In the genomic region with DNA sequence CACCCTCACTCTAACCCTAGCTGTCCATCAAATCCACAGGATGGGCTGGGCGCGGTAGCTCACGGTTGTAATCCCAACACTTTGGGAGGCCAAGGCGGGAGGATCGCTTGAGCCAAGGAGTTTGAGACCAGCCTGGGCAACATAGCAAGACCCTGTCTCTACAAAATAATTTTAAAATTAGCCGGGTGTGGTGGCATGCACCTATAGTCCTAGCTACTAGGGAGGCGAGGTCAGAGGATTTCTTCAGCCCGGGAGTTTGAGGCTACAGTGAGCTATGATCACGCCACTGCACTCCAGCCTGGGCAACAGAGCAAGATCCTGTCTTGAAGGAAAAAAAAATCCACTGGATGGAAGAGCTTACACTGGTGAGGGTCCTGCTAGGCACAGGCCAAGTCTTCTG, we compare ENCODE assay signal across 12 cellular contexts. TPM values are rescaled to one million over a fixed set of nuclear protein-coding genes. Genes with fewer than 3 reads are reported as not detected.
"Had no signal": no experiment of that assay in that cellular context is flagged by ENCODE, and none has a peak within 500 bp of the region (broad histone marks: within the 10 kb centered on the region; RNA-seq: fewer than 3 reads in every experiment).

No MANE protein-coding gene starts in this region.

RNA-seq across cellular contexts. Expression of gene MLXIPL, which starts 6.8 kb away (rescaled TPM):
- total RNA-seq: activated CD4-positive, alpha-beta memory T cell treated with anti-CD3 and anti-CD28 coated beads, Interleukin-2, amount 10 ng/mL, durations not matched to agents 7 days and 5 days; activated CD4-positive, alpha-beta T cell treated with anti-CD3 and anti-CD28 coated beads for 36 hours; activated CD4-positive, alpha-beta T cell treated with anti-CD3 and anti-CD28 coated beads, Interleukin-2, amount 10 ng/mL, durations not matched to agents 7 days and 5 days; activated CD8-positive, alpha-beta memory T cell treated with anti-CD3 and anti-CD28 coated beads, Interleukin-2, amount 10 ng/mL, durations not matched to agents 7 days and 5 days; activated CD8-positive, alpha-beta T cell treated with anti-CD3 and anti-CD28 coated beads, Interleukin-2, amount 10 ng/mL, durations not matched to agents 7 days and 5 days; activated naive CD8-positive, alpha-beta T cell treated with anti-CD3 and anti-CD28 coated beads, Interleukin-2, amount 10 ng/mL, durations not matched to agents 7 days and 5 days; activated T-helper 2 cell treated with anti-CD3 and anti-CD28 coated beads, Interferon-gamma antibody, Interleukin-2, Interleukin-4, amounts not matched to agents 10 μg/mL and 5 μg/mL and 100 μg/mL, durations not matched to agents 14 hours and 24 hours and 36 hours; bronchial epithelial cell; chondrocyte; T-helper 1 cell treated with Interleukin-12 subunit alpha and Interleukin-12 subunit beta and Interleukin-4 antibody, amounts not matched to agents 30 ng/mL and 1 ng/mL, for 36 hours; T-helper 17 cell; T-helper 2 cell treated with Interferon-gamma antibody and Interleukin-4, amounts not matched to agents 100 ng/mL and 5 ng/mL, for 36 hours had no signal

RNA-seq across cellular contexts. Expression of gene VPS37D, which starts 50.1 kb away (rescaled TPM):
- total RNA-seq: activated CD8-positive, alpha-beta memory T cell treated with anti-CD3 and anti-CD28 coated beads, Interleukin-2, amount 10 ng/mL, durations not matched to agents 7 days and 5 days; T-helper 2 cell treated with Interferon-gamma antibody and Interleukin-4, amounts not matched to agents 100 ng/mL and 5 ng/mL, for 36 hours had no signal
